32 cellular contexts compared by ENCODE assay signal in the genomic region with DNA sequence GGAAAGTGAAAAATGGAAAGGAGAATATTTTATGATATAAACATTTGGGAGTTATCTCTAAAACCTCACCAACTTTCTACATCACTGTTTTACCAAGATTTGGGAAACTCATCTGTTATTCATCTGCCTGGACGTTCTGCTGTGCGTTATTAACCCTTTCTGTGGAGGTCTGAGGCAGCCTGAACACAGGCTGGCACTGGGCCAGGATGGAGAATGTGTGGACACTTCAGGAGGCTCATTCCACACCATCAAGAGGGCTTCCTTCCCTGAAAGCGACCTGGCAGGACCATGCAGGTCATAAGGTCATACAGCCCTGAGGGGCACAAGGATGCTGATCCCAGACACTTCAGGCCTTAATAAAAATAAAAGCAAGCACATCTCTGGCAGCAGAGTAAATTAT.
"Had no signal": no experiment of that assay in that cellular context is flagged by ENCODE, and none has a peak within 500 bp of the region (broad histone marks: within the 10 kb centered on the region; RNA-seq: fewer than 3 reads in every experiment).

No MANE protein-coding gene starts in this region.

- H3K4me1 ChIP-seq: breast epithelium, Peyer's patch had no signal

- H3K9me3 Mint-ChIP-seq: activated CD4-positive, alpha-beta T cell treated with anti-CD3 and anti-CD28 coated beads, Interleukin-2, amount 10 ng/mL, durations not matched to agents 24 days and 14 days; activated naive CD8-positive, alpha-beta T cell treated with anti-CD3 and anti-CD28 coated beads, Interleukin-2, amount 10 ng/mL, durations not matched to agents 7 days and 5 days; activated T-helper 2 cell treated with anti-CD3 and anti-CD28 coated beads, Interferon-gamma antibody, Interleukin-2, Interleukin-4, amounts not matched to agents 10 μg/mL and 5 μg/mL and 100 μg/mL, durations not matched to agents 14 hours and 24 hours and 36 hours; T-helper 1 cell treated with Interleukin-12 subunit alpha and Interleukin-12 subunit beta and Interleukin-4 antibody, amounts not matched to agents 30 μg/mL and 1 μg/mL, for 36 hours; T-helper 2 cell treated with Interferon-gamma antibody and Interleukin-4, amounts not matched to agents 5 μg/mL and 100 μg/mL, for 36 hours had no signal

- H3K4me3 Mint-ChIP-seq: activated CD4-positive, alpha-beta T cell treated with anti-CD3 and anti-CD28 coated beads, Interleukin-2, amount 10 ng/mL, durations not matched to agents 24 days and 14 days; activated CD8-positive, alpha-beta T cell treated with anti-CD3 and anti-CD28 coated beads for 36 hours; activated naive CD4-positive, alpha-beta T cell treated with anti-CD3 and anti-CD28 coated beads, Interleukin-2, amount 50 U/mL, for 24 hours; activated naive CD8-positive, alpha-beta T cell treated with anti-CD3 and anti-CD28 coated beads, Interleukin-2, amount 10 ng/mL, durations not matched to agents 7 days and 5 days; activated T-cell treated with anti-CD3 and anti-CD28 coated beads, Interleukin-2, amount 50 U/mL, for 24 hours; T-helper 1 cell treated with Interleukin-12 subunit alpha and Interleukin-12 subunit beta and Interleukin-4 antibody, amounts not matched to agents 30 μg/mL and 1 μg/mL, for 36 hours; T-helper 2 cell treated with Interferon-gamma antibody and Interleukin-4, amounts not matched to agents 5 μg/mL and 100 μg/mL, for 36 hours had no signal

- H3K36me3 Mint-ChIP-seq: activated naive CD8-positive, alpha-beta T cell treated with anti-CD3 and anti-CD28 coated beads, Interleukin-2, amount 10 ng/mL, durations not matched to agents 7 days and 5 days had no signal

- ATAC-seq: activated CD8-positive, alpha-beta T cell treated with anti-CD3 and anti-CD28 coated beads for 36 hours; body of pancreas; PC-3 had no signal

- H3K4me2 ChIP-seq: SK-N-SH had no signal

- FAIRE-seq: astrocyte, TTC549 had no signal

- H3K27me3 Mint-ChIP-seq: activated CD8-positive, alpha-beta T cell treated with anti-CD3 and anti-CD28 coated beads for 36 hours had no signal

- H3K27ac Mint-ChIP-seq: activated CD4-positive, alpha-beta T cell treated with anti-CD3 and anti-CD28 coated beads, Interleukin-2, amount 10 ng/mL, durations not matched to agents 24 days and 14 days; activated CD8-positive, alpha-beta T cell treated with anti-CD3 and anti-CD28 coated beads for 36 hours; activated naive CD4-positive, alpha-beta T cell treated with anti-CD3 and anti-CD28 coated beads, Interleukin-2, amount 50 U/mL, for 24 hours; activated naive CD8-positive, alpha-beta T cell treated with anti-CD3 and anti-CD28 coated beads, Interleukin-2, amount 10 ng/mL, durations not matched to agents 7 days and 5 days; activated T-cell treated with anti-CD3 and anti-CD28 coated beads, Interleukin-2, amount 50 U/mL, for 24 hours; activated T-helper 2 cell treated with anti-CD3 and anti-CD28 coated beads, Interferon-gamma antibody, Interleukin-2, Interleukin-4, amounts not matched to agents 10 μg/mL and 5 μg/mL and 100 μg/mL, durations not matched to agents 14 hours and 24 hours and 36 hours; T-helper 1 cell treated with Interleukin-12 subunit alpha and Interleukin-12 subunit beta and Interleukin-4 antibody, amounts not matched to agents 30 μg/mL and 1 μg/mL, for 36 hours; T-helper 2 cell treated with Interferon-gamma antibody and Interleukin-4, amounts not matched to agents 5 μg/mL and 100 μg/mL, for 36 hours had no signal

- H3K27me3 ChIP-seq: body of pancreas, breast epithelium, Peyer's patch, SJSA1 had no signal

- H3K36me3 ChIP-seq: breast epithelium, Peyer's patch, SJSA1 had no signal

- H3K4me1 Mint-ChIP-seq: activated CD4-positive, alpha-beta T cell treated with anti-CD3 and anti-CD28 coated beads, Interleukin-2, amount 10 ng/mL, durations not matched to agents 24 days and 14 days; activated naive CD4-positive, alpha-beta T cell treated with anti-CD3 and anti-CD28 coated beads, Interleukin-2, amount 50 U/mL, for 24 hours had no signal

- H3K27ac ChIP-seq: body of pancreas, breast epithelium, Peyer's patch, SJSA1 had no signal

- H3K9ac ChIP-seq: SK-N-SH had no signal

- DNase-seq: activated CD4-positive, alpha-beta T cell treated with anti-CD3 and anti-CD28 coated beads, Interleukin-2, amount 10 ng/mL, durations not matched to agents 24 days and 14 days; activated CD4-positive, alpha-beta T cell treated with anti-CD3 and anti-CD28 coated beads, Interleukin-2, amount 50 U/mL, for 4 hours; activated CD8-positive, alpha-beta T cell treated with anti-CD3 and anti-CD28 coated beads for 36 hours; activated gamma-delta T cell; activated naive CD4-positive, alpha-beta T cell treated with Interleukin-2 at 50 U/mL for 16 hours; activated naive CD8-positive, alpha-beta T cell treated with anti-CD3 and anti-CD28 coated beads, Interleukin-2, amount 10 ng/mL, durations not matched to agents 7 days and 5 days; activated T-cell treated with anti-CD3 and anti-CD28 coated beads, Interleukin-2, amount 50 U/mL, for 24 hours; body of pancreas; MM.1S; MV-4-11; NCI-H1092 treated with DMSO at 0.1 percent for 48 hours; NCI-H1417 treated with DMSO at 0.1 percent for 48 hours; NCI-H1930; NCI-H2081 treated with DMSO at 0.1 percent for 48 hours; NCI-H226; NCI-H446 treated with DMSO at 0.1 percent for 48 hours; NCI-H524; NCI-H69; NCI-H82; PC-3; Peyer's patch; RPMI8226; SHP77 treated with DMSO at 0.1 percent for 48 hours; SK-N-SH had no signal

- H3K9me3 ChIP-seq: body of pancreas, Peyer's patch, SK-N-SH had no signal

- H3K4me3 ChIP-seq: body of pancreas, breast epithelium, Peyer's patch, SJSA1 had no signal
